26 cellular contexts compared by ENCODE assay signal in genomic region chr1:41488599-41488905, GRCh38. TPM values are rescaled to one million over a fixed set of nuclear protein-coding genes. Genes with fewer than 3 reads are reported as not detected.
"Had no signal": no experiment of that assay in that cellular context is flagged by ENCODE, and none has a peak within 500 bp of the region (broad histone marks: within the 10 kb centered on the region; RNA-seq: fewer than 3 reads in every experiment).

No MANE protein-coding gene starts in this region.

- H3K27ac ChIP-seq: foreskin keratinocyte, sigmoid colon, stomach, suprapubic skin, transverse colon had no signal

- H3K27me3 ChIP-seq: body of pancreas, sigmoid colon, suprapubic skin, transverse colon, uterus had no signal

- H3K4me2 ChIP-seq: smooth muscle cell had no signal

- H3K4me3 ChIP-seq: body of pancreas, sigmoid colon, smooth muscle cell, stomach, suprapubic skin, transverse colon, uterus had no signal

- H3K27ac Mint-ChIP-seq: activated CD4-positive, alpha-beta T cell treated with anti-CD3 and anti-CD28 coated beads, Interleukin-2, amount 10 ng/mL, durations not matched to agents 24 days and 14 days; activated CD8-positive, alpha-beta memory T cell treated with anti-CD3 and anti-CD28 coated beads, Interleukin-2, amount 10 ng/mL, durations not matched to agents 7 days and 5 days; activated CD8-positive, alpha-beta T cell treated with anti-CD3 and anti-CD28 coated beads for 36 hours; activated naive CD4-positive, alpha-beta T cell treated with anti-CD3 and anti-CD28 coated beads, Interleukin-2, amount 10 ng/mL, durations not matched to agents 7 days and 5 days; memory B cell; natural killer cell; stimulated activated memory B cell treated with anti-CD40 and anti-IgM and Interleukin-4, amounts not matched to agents 10 μg/mL and 1 μg/mL and 100 μg/mL, for 72 hours had no signal

- DNase-seq: activated CD4-positive, alpha-beta T cell treated with anti-CD3 and anti-CD28 coated beads, Interleukin-2, amount 10 ng/mL, durations not matched to agents 24 days and 14 days; activated CD8-positive, alpha-beta memory T cell treated with anti-CD3 and anti-CD28 coated beads, Interleukin-2, amount 10 ng/mL, durations not matched to agents 7 days and 5 days; activated CD8-positive, alpha-beta T cell treated with anti-CD3 and anti-CD28 coated beads for 36 hours; activated effector memory CD4-positive, alpha-beta T cell treated with anti-CD3 and anti-CD28 coated beads, Interleukin-2, amount 50 U/mL, for 16 hours; activated naive CD4-positive, alpha-beta T cell treated with anti-CD3 and anti-CD28 coated beads, Interleukin-2, amount 10 ng/mL, durations not matched to agents 7 days and 5 days; activated T-cell treated with anti-CD3 and anti-CD28 coated beads for 4 hours; amygdala; body of pancreas; effector memory CD4-positive, alpha-beta T cell; foreskin keratinocyte; hippocampal formation; natural killer cell; sigmoid colon; stimulated activated CD4-positive, alpha-beta T cell treated with anti-CD3 and anti-CD28 coated beads, Interleukin-15, amount 100 ng/mL, for 24 hours; stomach; transverse colon; uterus had no signal

- H3K9me3 ChIP-seq: body of pancreas, sigmoid colon, stomach, suprapubic skin, transverse colon, uterus had no signal

- H3K36me3 Mint-ChIP-seq: activated CD8-positive, alpha-beta memory T cell treated with anti-CD3 and anti-CD28 coated beads, Interleukin-2, amount 10 ng/mL, durations not matched to agents 7 days and 5 days; activated naive CD4-positive, alpha-beta T cell treated with anti-CD3 and anti-CD28 coated beads, Interleukin-2, amount 10 ng/mL, durations not matched to agents 7 days and 5 days; natural killer cell had no signal

- H3K9me3 Mint-ChIP-seq: activated CD4-positive, alpha-beta T cell treated with anti-CD3 and anti-CD28 coated beads, Interleukin-2, amount 10 ng/mL, durations not matched to agents 24 days and 14 days; activated CD8-positive, alpha-beta T cell treated with anti-CD3 and anti-CD28 coated beads for 36 hours; activated naive CD4-positive, alpha-beta T cell treated with anti-CD3 and anti-CD28 coated beads, Interleukin-2, amount 10 ng/mL, durations not matched to agents 7 days and 5 days; central memory CD8-positive, alpha-beta T cell; natural killer cell had no signal

- FAIRE-seq: colon had no signal

- H3K4me3 Mint-ChIP-seq: activated CD4-positive, alpha-beta T cell treated with anti-CD3 and anti-CD28 coated beads, Interleukin-2, amount 10 ng/mL, durations not matched to agents 24 days and 14 days; activated CD8-positive, alpha-beta memory T cell treated with anti-CD3 and anti-CD28 coated beads, Interleukin-2, amount 10 ng/mL, durations not matched to agents 7 days and 5 days; activated CD8-positive, alpha-beta T cell treated with anti-CD3 and anti-CD28 coated beads for 36 hours; activated naive CD4-positive, alpha-beta T cell treated with anti-CD3 and anti-CD28 coated beads, Interleukin-2, amount 10 ng/mL, durations not matched to agents 7 days and 5 days; central memory CD8-positive, alpha-beta T cell; memory B cell; natural killer cell; stimulated activated memory B cell treated with anti-CD40 and anti-IgM and Interleukin-4, amounts not matched to agents 10 μg/mL and 1 μg/mL and 100 μg/mL, for 72 hours had no signal

- H3K4me1 Mint-ChIP-seq: activated CD8-positive, alpha-beta memory T cell treated with anti-CD3 and anti-CD28 coated beads, Interleukin-2, amount 10 ng/mL, durations not matched to agents 7 days and 5 days; activated naive CD4-positive, alpha-beta T cell treated with anti-CD3 and anti-CD28 coated beads, Interleukin-2, amount 10 ng/mL, durations not matched to agents 7 days and 5 days; central memory CD8-positive, alpha-beta T cell had no signal

- H3K36me3 ChIP-seq: sigmoid colon, stomach, suprapubic skin, transverse colon, uterus had no signal

RNA-seq across cellular contexts. Expression of gene EDN2, which starts 4.1 kb away (rescaled TPM):
- total RNA-seq: activated CD4-positive, alpha-beta T cell treated with anti-CD3 and anti-CD28 coated beads, Interleukin-2, amount 10 ng/mL, durations not matched to agents 24 days and 14 days; activated CD8-positive, alpha-beta memory T cell treated with anti-CD3 and anti-CD28 coated beads, Interleukin-2, amount 10 ng/mL, durations not matched to agents 7 days and 5 days; activated CD8-positive, alpha-beta T cell treated with anti-CD3 and anti-CD28 coated beads for 36 hours; dermis microvascular lymphatic vessel endothelial cell; liver; smooth muscle cell; T-helper 2 cell treated with Interferon-gamma antibody and Interleukin-4, amounts not matched to agents 100 ng/mL and 5 ng/mL, for 36 hours had no signal
- polyA plus RNA-seq: smooth muscle cell had no signal
